ENCODE assay signal across 8 cellular contexts in genomic region chr16:89289428-89290395, GRCh38.
DNase-seq lines count a peak whose midpoint lies in the region; ATAC-seq and TF ChIP-seq lines count a peak whose summit lies in the region.

No MANE protein-coding gene starts in this region.

- peaks cover 21% of the 10 kb centered on the region for H3K36me3 Mint-ChIP-seq in activated CD4-positive, alpha-beta T cell treated with anti-CD3 and anti-CD28 coated beads for 36 hours (ENCODE audit: low read depth)

- no peaks in the 10 kb centered on the region for H3K27me3 ChIP-seq in left lung

- H3K4me3 ChIP-seq in left lung = no peak overlapping the region

- no peak overlapping the region for H3K27ac Mint-ChIP-seq in activated CD4-positive, alpha-beta T cell treated with anti-CD3 and anti-CD28 coated beads for 36 hours

- peak; percentile 84 for TF ChIP-seq CTCF in left lung (IDR thresholded peaks at IDR 0.05)

- no peaks in the 10 kb centered on the region for H3K9me3 ChIP-seq in left lung

- H3K4me3 Mint-ChIP-seq in activated CD4-positive, alpha-beta T cell treated with anti-CD3 and anti-CD28 coated beads for 36 hours = no peak overlapping the region

- peaks cover 3% of the 10 kb centered on the region for H3K4me1 Mint-ChIP-seq in activated CD4-positive, alpha-beta T cell treated with anti-CD3 and anti-CD28 coated beads for 36 hours

- H3K9me3 Mint-ChIP-seq in activated CD4-positive, alpha-beta T cell treated with anti-CD3 and anti-CD28 coated beads for 36 hours (ENCODE audit: low read depth) = no peaks in the 10 kb centered on the region

- H3K36me3 ChIP-seq in left lung = peaks cover 0 to 69% of the 10 kb centered on the region in 2 donors

- H3K27ac ChIP-seq in left lung = no peak overlapping the region

- peaks cover 3 to 21% of the 10 kb centered on the region in 2 donors for H3K4me1 ChIP-seq in left lung

- CTCF ChIA-PET in activated CD4-positive, alpha-beta T cell treated with anti-CD3 and anti-CD28 coated beads for 36 hours (lab: Charles Lee) = interaction anchor here (0.6 to 2.3 kb wide), 7 partner anchors 19 to 859 kb away, joined by 3 to 11 read pairs (median 3); no protein-coding TSS in a partner anchor

- POLR2A ChIA-PET in activated CD4-positive, alpha-beta T cell treated with anti-CD3 and anti-CD28 coated beads for 36 hours (lab: Charles Lee) = no interaction called here

- intact Hi-C loops in activated CD4-positive, alpha-beta T cell treated with anti-CD3 and anti-CD28 coated beads for 36 hours (cut with DNase I, micrococcal nuclease) = loop anchor here in 1 of 2 experiments (1.0 to 2.0 kb wide), 2 partner anchors 32 to 49 kb away; no protein-coding TSS in a partner anchor
- intact Hi-C loops in left lung (cut with DNase I) = no loop called here

- peak; percentile 97 for ATAC-seq in activated CD4-positive, alpha-beta T cell treated with anti-CD3 and anti-CD28 coated beads for 36 hours
- ATAC-seq in left lung (peak; percentile 81), GM18907 (IDR thresholded peaks at IDR 0.05; ENCODE audit: unreplicated experiment) (no peak)

- no peaks in the 10 kb centered on the region for H3K27me3 Mint-ChIP-seq in activated CD4-positive, alpha-beta T cell treated with anti-CD3 and anti-CD28 coated beads for 36 hours

- DNase-seq in NCI-H2196 (lab: John Stamatoyannopoulos, UW; ENCODE audit: unreplicated experiment) = peak; percentile 64
- DNase-seq in NCI-H2196 treated with DMSO at 0.1 percent for 48 hours (lab: John Stamatoyannopoulos, UW; ENCODE audit: unreplicated experiment) = no peak
- peak; percentile 49 for DNase-seq in NCI-H1092 (lab: John Stamatoyannopoulos, UW)
- DNase-seq in activated CD4-positive, alpha-beta T cell treated with anti-CD3 and anti-CD28 coated beads for 36 hours = peak; percentile 86
- peak; percentile 69 for DNase-seq in cerebellar cortex (ENCODE audit: low spot score)
- peak; percentile 75 to 93 for DNase-seq in left lung
- peak; percentile 48 to 58 (median 58) for DNase-seq in stimulated activated CD4-positive, alpha-beta T cell treated with anti-CD3 and anti-CD28 coated beads, TNF-alpha, amount 100 ng/mL, for 4 hours (ENCODE audit: low read depth in 3 of 3)
